8 cellular contexts compared by ENCODE assay signal in genomic region chr2:68357608-68358337, GRCh38. TPM values are rescaled to one million over a fixed set of nuclear protein-coding genes. Genes with fewer than 3 reads are reported as not detected.
A peak's percentile ranks its signal among the peaks of the same experiment; 100 is the strongest.
DNase-seq lines count a peak whose midpoint lies in the region; ATAC-seq and TF ChIP-seq lines count a peak whose summit lies in the region.

No MANE protein-coding gene starts in this region.

- H3K36me3 ChIP-seq in PC-9 (ENCODE audit: low read depth), result no peaks in the 10 kb centered on the region

- H3K4me1 ChIP-seq in PC-9 (replicated peaks; ENCODE audit: insufficient read depth), result peaks cover 4% of the 10 kb centered on the region; the same call in 1 of the 2 replicates

- H3K27ac ChIP-seq in HL-60 (replicated peaks) (no peak overlapping the region), PC-9 (no peak overlapping the region)

- BruUV-seq in PC-9 (replicated peaks; lab: Mats Ljungman, UMichigan), result no TSS peak

- no peaks in the 10 kb centered on the region for H3K9me2 ChIP-seq in PC-9 (ENCODE audit: insufficient read depth)

- TF ChIP-seq CTCF in HL-60 (IDR thresholded peaks at IDR 0.05; ENCODE audit: insufficient read depth, low read length), result peak; percentile 70
- TF ChIP-seq CTCF in PC-9 (conservative IDR thresholded peaks at IDR 0.05), result peak; percentile 63
- no peak for TF ChIP-seq CTCF in omental fat pad (IDR thresholded peaks at IDR 0.05)

- POLR2A ChIA-PET in PC-9 (lab: Charles Lee; ENCODE audit: unreplicated experiment), result interaction anchor here (0.6 kb wide), 1 partner anchor 22 kb away, joined by 4 read pairs; no protein-coding TSS in a partner anchor

- no peaks in the 10 kb centered on the region for H3F3A ChIP-seq in PC-9 (ENCODE audit: insufficient read depth, low read depth)

- no peaks in the 10 kb centered on the region for H3K79me2 ChIP-seq in PC-9 (ENCODE audit: low read depth)

- CTCF ChIA-PET in PC-9 (lab: Charles Lee), result interaction anchor here (0.7 kb wide), 1 partner anchor 52 kb away, joined by 8 read pairs; no protein-coding TSS in a partner anchor

- no peak overlapping the region for H3K4me3 ChIP-seq in HL-60 (replicated peaks; ENCODE audit: insufficient read depth, low read length)
- no peak overlapping the region for H3K4me3 ChIP-seq in PC-9

- no peak overlapping the region for H2AFZ ChIP-seq in PC-9

- intact Hi-C loops in PC-9 (cut with micrococcal nuclease; ENCODE audit: unreplicated experiment), result no loop called here

- peak; percentile 66 for DNase-seq in EL
- DNase-seq in HL-60 (ENCODE audit: low read depth in 1 of 2, low spot score in 1 of 2), result peak in 1 of 2 experiments; percentile 71
- DNase-seq in PC-9, result peak; percentile 26 to 51
- peak; percentile 75 for DNase-seq in fibroblast of gingiva (ENCODE audit: low read depth)
- no peak for DNase-seq in omental fat pad (ENCODE audit: low spot score)
- no peak for DNase-seq in DMS79 (lab: John Stamatoyannopoulos, UW)

- H3K27me3 ChIP-seq in HL-60 (ENCODE audit: insufficient read depth, poor library complexity, severe bottlenecking) (no peaks in the 10 kb centered on the region), PC-9 (ENCODE audit: insufficient read depth, low read depth) (no peaks in the 10 kb centered on the region)

- peak; percentile 63 for ATAC-seq in GM21367 (IDR thresholded peaks at IDR 0.05; ENCODE audit: unreplicated experiment)
- ATAC-seq in omental fat pad (ENCODE audit: low FRiP score), result peak; percentile 65
- ATAC-seq in HG03025 (IDR thresholded peaks at IDR 0.05; ENCODE audit: low FRiP score, unreplicated experiment), result no peak

- no peaks in the 10 kb centered on the region for H3K9me3 ChIP-seq in PC-9 (ENCODE audit: insufficient read depth, low read depth)

- H3K4me2 ChIP-seq in PC-9, result no peak overlapping the region

- H4K20me1 ChIP-seq in PC-9 (ENCODE audit: insufficient read depth), result no peaks in the 10 kb centered on the region

RNA-seq across cellular contexts. Expression of gene PLEK, which starts 7.3 kb away (rescaled TPM):
- not detected in 2 replicates for total RNA-seq in PC-9 (2021)
- 10 to 100 TPM; 16.9 to 55.1 (median 31.9) TPM for total RNA-seq in omental fat pad

RNA-seq across cellular contexts. Expression of gene CNRIP1, which starts 38.0 kb away (rescaled TPM):
- total RNA-seq in PC-9 (2021) (not detected in 2 replicates), omental fat pad (10 to 100 TPM; 40.8 to 67.9 (median 49.4) TPM)

Comparison
In these comparisons a context has a peak if more than half of its experiments do, and no peak if none do; other contexts are left out.
1. DNase-seq: peak in EL (single experiment), PC-9 (2 of 2) and fibroblast of gingiva (single experiment); none in omental fat pad (single experiment) and DMS79 (single experiment).
2. CTCF ChIP-seq: peak in HL-60 (single experiment) and PC-9 (single experiment); none in omental fat pad (0 of 3).
3. RNA of gene PLEK, which starts 7.3 kb away (total RNA-seq): 16.9 to 55.1 TPM in omental fat pad; not detected in PC-9; every median in the first group is over 10 times any median in the second.
4. RNA of gene CNRIP1, which starts 38.0 kb away (total RNA-seq): 40.8 to 67.9 TPM in omental fat pad; not detected in PC-9; every median in the first group is over 10 times any median in the second.